In genomic region chr6:85678602-85679444, GRCh38 we compare ENCODE assay signal across 1 cellular context.
A peak's percentile ranks its signal among the peaks of the same experiment; 100 is the strongest.
TF ChIP-seq lines count a peak whose summit lies in the region.

No MANE protein-coding gene starts in this region.

TF ChIP-seq in K562, 482 proteins besides CTCF, POLR2A, EP300 and RAD21 (continued from another document and continues in another):
- TF ChIP-seq ID3 (CRISPR knock-in tag; IDR thresholded peaks at IDR 0.05) (no peak), ID3 (tag; IDR thresholded peaks at IDR 0.05) (peak; percentile 74; the same call in 1 of the 2 replicates), ZNF384 (IDR thresholded peaks at IDR 0.05; ENCODE audit: low read depth, low read length) (0 out of 2 replicates have a peak, but pooled peaks have one; percentile 50), ZNF75A (CRISPR knock-in tag; IDR thresholded peaks at IDR 0.05) (no peak), CBFA2T3 (IDR thresholded peaks at IDR 0.05) (no peak), SMAD4 (CRISPR knock-in tag; conservative IDR thresholded peaks at IDR 0.05) (peak; percentile 67), ZNF12 (CRISPR knock-in tag; IDR thresholded peaks at IDR 0.05) (0 out of 2 replicates have a peak, but pooled peaks have one; percentile 10), ZFPM2 (CRISPR knock-in tag; IDR thresholded peaks at IDR 0.05) (no peak), PCBP1 (IDR thresholded peaks at IDR 0.05; ENCODE audit: low read depth, low read length, poor library complexity, severe bottlenecking) (peak; percentile 5), POLR2AphosphoS5 (IDR thresholded peaks at IDR 0.05; ENCODE audit: control insufficient read depth, insufficient read depth, low read depth, low read length) (peak; percentile 100), ZNF3 (CRISPR knock-in tag; IDR thresholded peaks at IDR 0.05) (no peak), TFE3 (CRISPR knock-in tag; IDR thresholded peaks at IDR 0.05) (no peak), ZNF639 (CRISPR knock-in tag; conservative IDR thresholded peaks at IDR 0.05 in 1 of 2, IDR thresholded peaks at IDR 0.05 in 1 of 2) (peak in 1 of 2 experiments; percentile 56; a peak in 2 of 4 replicates), SREBF2 (CRISPR knock-in tag; IDR thresholded peaks at IDR 0.05) (0 out of 2 replicates have a peak, but pooled peaks have one; percentile 21), CHD1 (IDR thresholded peaks at IDR 0.05; ENCODE audit: low read length) (peak; percentile 4), SP2 (IDR thresholded peaks at IDR 0.05; ENCODE audit: extremely low read depth, low read depth, low read length, poor library complexity, severe bottlenecking) (no peak), TARDBP (IDR thresholded peaks at IDR 0.05) (no peak), ADNP (tag; IDR thresholded peaks at IDR 0.05) (no peak), ZNF589 (CRISPR knock-in tag; IDR thresholded peaks at IDR 0.05; ENCODE audit: low read depth) (peak; percentile 83), SNRNP70 (optimal IDR thresholded peaks at IDR 0.05; ENCODE audit: low read depth, low read length) (no peak), NFYB (IDR thresholded peaks at IDR 0.05; ENCODE audit: extremely low read depth, insufficient read length) (peak; percentile 66), ZNF830 (CRISPR knock-in tag; IDR thresholded peaks at IDR 0.05) (no peak)
- TF ChIP-seq, protein P1, sequence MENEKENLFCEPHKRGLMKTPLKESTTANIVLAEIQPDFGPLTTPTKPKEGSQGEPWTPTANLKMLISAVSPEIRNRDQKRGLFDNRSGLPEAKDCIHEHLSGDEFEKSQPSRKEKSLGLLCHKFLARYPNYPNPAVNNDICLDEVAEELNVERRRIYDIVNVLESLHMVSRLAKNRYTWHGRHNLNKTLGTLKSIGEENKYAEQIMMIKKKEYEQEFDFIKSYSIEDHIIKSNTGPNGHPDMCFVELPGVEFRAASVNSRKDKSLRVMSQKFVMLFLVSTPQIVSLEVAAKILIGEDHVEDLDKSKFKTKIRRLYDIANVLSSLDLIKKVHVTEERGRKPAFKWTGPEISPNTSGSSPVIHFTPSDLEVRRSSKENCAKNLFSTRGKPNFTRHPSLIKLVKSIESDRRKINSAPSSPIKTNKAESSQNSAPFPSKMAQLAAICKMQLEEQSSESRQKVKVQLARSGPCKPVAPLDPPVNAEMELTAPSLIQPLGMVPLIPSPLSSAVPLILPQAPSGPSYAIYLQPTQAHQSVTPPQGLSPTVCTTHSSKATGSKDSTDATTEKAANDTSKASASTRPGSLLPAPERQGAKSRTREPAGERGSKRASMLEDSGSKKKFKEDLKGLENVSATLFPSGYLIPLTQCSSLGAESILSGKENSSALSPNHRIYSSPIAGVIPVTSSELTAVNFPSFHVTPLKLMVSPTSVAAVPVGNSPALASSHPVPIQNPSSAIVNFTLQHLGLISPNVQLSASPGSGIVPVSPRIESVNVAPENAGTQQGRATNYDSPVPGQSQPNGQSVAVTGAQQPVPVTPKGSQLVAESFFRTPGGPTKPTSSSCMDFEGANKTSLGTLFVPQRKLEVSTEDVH (IDR thresholded peaks at IDR 0.05; ENCODE audit: low read depth, partially characterized antibody), result peak; percentile 62
- TF ChIP-seq, protein P2, sequence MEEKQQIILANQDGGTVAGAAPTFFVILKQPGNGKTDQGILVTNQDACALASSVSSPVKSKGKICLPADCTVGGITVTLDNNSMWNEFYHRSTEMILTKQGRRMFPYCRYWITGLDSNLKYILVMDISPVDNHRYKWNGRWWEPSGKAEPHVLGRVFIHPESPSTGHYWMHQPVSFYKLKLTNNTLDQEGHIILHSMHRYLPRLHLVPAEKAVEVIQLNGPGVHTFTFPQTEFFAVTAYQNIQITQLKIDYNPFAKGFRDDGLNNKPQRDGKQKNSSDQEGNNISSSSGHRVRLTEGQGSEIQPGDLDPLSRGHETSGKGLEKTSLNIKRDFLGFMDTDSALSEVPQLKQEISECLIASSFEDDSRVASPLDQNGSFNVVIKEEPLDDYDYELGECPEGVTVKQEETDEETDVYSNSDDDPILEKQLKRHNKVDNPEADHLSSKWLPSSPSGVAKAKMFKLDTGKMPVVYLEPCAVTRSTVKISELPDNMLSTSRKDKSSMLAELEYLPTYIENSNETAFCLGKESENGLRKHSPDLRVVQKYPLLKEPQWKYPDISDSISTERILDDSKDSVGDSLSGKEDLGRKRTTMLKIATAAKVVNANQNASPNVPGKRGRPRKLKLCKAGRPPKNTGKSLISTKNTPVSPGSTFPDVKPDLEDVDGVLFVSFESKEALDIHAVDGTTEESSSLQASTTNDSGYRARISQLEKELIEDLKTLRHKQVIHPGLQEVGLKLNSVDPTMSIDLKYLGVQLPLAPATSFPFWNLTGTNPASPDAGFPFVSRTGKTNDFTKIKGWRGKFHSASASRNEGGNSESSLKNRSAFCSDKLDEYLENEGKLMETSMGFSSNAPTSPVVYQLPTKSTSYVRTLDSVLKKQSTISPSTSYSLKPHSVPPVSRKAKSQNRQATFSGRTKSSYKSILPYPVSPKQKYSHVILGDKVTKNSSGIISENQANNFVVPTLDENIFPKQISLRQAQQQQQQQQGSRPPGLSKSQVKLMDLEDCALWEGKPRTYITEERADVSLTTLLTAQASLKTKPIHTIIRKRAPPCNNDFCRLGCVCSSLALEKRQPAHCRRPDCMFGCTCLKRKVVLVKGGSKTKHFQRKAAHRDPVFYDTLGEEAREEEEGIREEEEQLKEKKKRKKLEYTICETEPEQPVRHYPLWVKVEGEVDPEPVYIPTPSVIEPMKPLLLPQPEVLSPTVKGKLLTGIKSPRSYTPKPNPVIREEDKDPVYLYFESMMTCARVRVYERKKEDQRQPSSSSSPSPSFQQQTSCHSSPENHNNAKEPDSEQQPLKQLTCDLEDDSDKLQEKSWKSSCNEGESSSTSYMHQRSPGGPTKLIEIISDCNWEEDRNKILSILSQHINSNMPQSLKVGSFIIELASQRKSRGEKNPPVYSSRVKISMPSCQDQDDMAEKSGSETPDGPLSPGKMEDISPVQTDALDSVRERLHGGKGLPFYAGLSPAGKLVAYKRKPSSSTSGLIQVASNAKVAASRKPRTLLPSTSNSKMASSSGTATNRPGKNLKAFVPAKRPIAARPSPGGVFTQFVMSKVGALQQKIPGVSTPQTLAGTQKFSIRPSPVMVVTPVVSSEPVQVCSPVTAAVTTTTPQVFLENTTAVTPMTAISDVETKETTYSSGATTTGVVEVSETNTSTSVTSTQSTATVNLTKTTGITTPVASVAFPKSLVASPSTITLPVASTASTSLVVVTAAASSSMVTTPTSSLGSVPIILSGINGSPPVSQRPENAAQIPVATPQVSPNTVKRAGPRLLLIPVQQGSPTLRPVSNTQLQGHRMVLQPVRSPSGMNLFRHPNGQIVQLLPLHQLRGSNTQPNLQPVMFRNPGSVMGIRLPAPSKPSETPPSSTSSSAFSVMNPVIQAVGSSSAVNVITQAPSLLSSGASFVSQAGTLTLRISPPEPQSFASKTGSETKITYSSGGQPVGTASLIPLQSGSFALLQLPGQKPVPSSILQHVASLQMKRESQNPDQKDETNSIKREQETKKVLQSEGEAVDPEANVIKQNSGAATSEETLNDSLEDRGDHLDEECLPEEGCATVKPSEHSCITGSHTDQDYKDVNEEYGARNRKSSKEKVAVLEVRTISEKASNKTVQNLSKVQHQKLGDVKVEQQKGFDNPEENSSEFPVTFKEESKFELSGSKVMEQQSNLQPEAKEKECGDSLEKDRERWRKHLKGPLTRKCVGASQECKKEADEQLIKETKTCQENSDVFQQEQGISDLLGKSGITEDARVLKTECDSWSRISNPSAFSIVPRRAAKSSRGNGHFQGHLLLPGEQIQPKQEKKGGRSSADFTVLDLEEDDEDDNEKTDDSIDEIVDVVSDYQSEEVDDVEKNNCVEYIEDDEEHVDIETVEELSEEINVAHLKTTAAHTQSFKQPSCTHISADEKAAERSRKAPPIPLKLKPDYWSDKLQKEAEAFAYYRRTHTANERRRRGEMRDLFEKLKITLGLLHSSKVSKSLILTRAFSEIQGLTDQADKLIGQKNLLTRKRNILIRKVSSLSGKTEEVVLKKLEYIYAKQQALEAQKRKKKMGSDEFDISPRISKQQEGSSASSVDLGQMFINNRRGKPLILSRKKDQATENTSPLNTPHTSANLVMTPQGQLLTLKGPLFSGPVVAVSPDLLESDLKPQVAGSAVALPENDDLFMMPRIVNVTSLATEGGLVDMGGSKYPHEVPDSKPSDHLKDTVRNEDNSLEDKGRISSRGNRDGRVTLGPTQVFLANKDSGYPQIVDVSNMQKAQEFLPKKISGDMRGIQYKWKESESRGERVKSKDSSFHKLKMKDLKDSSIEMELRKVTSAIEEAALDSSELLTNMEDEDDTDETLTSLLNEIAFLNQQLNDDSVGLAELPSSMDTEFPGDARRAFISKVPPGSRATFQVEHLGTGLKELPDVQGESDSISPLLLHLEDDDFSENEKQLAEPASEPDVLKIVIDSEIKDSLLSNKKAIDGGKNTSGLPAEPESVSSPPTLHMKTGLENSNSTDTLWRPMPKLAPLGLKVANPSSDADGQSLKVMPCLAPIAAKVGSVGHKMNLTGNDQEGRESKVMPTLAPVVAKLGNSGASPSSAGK (IDR thresholded peaks at IDR 0.05), result peak; percentile 94
- TF ChIP-seq, protein P3, sequence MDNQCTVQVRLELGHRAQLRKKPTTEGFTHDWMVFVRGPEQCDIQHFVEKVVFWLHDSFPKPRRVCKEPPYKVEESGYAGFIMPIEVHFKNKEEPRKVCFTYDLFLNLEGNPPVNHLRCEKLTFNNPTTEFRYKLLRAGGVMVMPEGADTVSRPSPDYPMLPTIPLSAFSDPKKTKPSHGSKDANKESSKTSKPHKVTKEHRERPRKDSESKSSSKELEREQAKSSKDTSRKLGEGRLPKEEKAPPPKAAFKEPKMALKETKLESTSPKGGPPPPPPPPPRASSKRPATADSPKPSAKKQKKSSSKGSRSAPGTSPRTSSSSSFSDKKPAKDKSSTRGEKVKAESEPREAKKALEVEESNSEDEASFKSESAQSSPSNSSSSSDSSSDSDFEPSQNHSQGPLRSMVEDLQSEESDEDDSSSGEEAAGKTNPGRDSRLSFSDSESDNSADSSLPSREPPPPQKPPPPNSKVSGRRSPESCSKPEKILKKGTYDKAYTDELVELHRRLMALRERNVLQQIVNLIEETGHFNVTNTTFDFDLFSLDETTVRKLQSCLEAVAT (IDR thresholded peaks at IDR 0.05), result peak in 1 of 2 experiments; percentile 89; a peak in 2 of 4 replicates
- TF ChIP-seq, protein P4, sequence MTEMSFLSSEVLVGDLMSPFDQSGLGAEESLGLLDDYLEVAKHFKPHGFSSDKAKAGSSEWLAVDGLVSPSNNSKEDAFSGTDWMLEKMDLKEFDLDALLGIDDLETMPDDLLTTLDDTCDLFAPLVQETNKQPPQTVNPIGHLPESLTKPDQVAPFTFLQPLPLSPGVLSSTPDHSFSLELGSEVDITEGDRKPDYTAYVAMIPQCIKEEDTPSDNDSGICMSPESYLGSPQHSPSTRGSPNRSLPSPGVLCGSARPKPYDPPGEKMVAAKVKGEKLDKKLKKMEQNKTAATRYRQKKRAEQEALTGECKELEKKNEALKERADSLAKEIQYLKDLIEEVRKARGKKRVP (CRISPR knock-in tag; IDR thresholded peaks at IDR 0.05), result peak; percentile 67; the same call in 1 of the 2 replicates
- TF ChIP-seq, protein P5, sequence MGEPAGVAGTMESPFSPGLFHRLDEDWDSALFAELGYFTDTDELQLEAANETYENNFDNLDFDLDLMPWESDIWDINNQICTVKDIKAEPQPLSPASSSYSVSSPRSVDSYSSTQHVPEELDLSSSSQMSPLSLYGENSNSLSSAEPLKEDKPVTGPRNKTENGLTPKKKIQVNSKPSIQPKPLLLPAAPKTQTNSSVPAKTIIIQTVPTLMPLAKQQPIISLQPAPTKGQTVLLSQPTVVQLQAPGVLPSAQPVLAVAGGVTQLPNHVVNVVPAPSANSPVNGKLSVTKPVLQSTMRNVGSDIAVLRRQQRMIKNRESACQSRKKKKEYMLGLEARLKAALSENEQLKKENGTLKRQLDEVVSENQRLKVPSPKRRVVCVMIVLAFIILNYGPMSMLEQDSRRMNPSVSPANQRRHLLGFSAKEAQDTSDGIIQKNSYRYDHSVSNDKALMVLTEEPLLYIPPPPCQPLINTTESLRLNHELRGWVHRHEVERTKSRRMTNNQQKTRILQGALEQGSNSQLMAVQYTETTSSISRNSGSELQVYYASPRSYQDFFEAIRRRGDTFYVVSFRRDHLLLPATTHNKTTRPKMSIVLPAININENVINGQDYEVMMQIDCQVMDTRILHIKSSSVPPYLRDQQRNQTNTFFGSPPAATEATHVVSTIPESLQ (CRISPR knock-in tag; IDR thresholded peaks at IDR 0.05), result peak; percentile 72; the same call in 1 of the 2 replicates
- TF ChIP-seq, protein P6, sequence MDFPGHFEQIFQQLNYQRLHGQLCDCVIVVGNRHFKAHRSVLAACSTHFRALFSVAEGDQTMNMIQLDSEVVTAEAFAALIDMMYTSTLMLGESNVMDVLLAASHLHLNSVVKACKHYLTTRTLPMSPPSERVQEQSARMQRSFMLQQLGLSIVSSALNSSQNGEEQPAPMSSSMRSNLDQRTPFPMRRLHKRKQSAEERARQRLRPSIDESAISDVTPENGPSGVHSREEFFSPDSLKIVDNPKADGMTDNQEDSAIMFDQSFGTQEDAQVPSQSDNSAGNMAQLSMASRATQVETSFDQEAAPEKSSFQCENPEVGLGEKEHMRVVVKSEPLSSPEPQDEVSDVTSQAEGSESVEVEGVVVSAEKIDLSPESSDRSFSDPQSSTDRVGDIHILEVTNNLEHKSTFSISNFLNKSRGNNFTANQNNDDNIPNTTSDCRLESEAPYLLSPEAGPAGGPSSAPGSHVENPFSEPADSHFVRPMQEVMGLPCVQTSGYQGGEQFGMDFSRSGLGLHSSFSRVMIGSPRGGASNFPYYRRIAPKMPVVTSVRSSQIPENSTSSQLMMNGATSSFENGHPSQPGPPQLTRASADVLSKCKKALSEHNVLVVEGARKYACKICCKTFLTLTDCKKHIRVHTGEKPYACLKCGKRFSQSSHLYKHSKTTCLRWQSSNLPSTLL (IDR thresholded peaks at IDR 0.05), result no peak
